Comparison of ENCODE assay signal across 12 cellular contexts in genomic region chr20:2140561-2140960, GRCh38. TPM values are rescaled to one million over a fixed set of nuclear protein-coding genes. Genes with fewer than 3 reads are reported as not detected.
DNase-seq lines count a peak whose midpoint lies in the region; ATAC-seq and TF ChIP-seq lines count a peak whose summit lies in the region.
"Had no signal": no experiment of that assay in that cellular context is flagged by ENCODE, and none has a peak within 500 bp of the region (broad histone marks: within the 10 kb centered on the region; RNA-seq: fewer than 3 reads in every experiment).

No MANE protein-coding gene starts in this region.

- no peak overlapping the region for H3K4me3 Mint-ChIP-seq in CD8-positive, alpha-beta memory T cell
- H3K4me3 Mint-ChIP-seq: activated T-cell treated with anti-CD3 and anti-CD28 coated beads, Interleukin-2, amount 50 U/mL, for 4 hours; endodermal cell had no signal

- ATAC-seq in left cardiac atrium (peak; percentile 85 to 93), sciatic nerve (peak; percentile 78), PC-3 (no peak)
- ATAC-seq: activated T-cell treated with anti-CD3 and anti-CD28 coated beads, Interleukin-2, amount 50 U/mL, for 4 hours had no signal

- H3K27ac ChIP-seq in PC-3 (ENCODE audit: low read length) (no peak overlapping the region), SK-N-SH (ENCODE audit: low read depth in 2 of 2, low read length in 1 of 2) (no peak overlapping the region; a peak in 1 of 4 replicates)
- no peak overlapping the region for H3K27ac ChIP-seq in CD8-positive, alpha-beta memory T cell (ENCODE audit: low read depth, low read length)

- H3K9me3 ChIP-seq in adipocyte (ENCODE audit: control insufficient read depth, low read length) (no peaks in the 10 kb centered on the region), PC-3 (ENCODE audit: low read length) (no peaks in the 10 kb centered on the region), SK-N-SH (no peaks in the 10 kb centered on the region)
- H3K9me3 ChIP-seq in CD8-positive, alpha-beta memory T cell (ENCODE audit: low read length), result no peaks in the 10 kb centered on the region

- TF ChIP-seq EP300 in SK-N-SH (IDR thresholded peaks at IDR 0.05; ENCODE audit: borderline replicate concordance in 1 of 2, low read depth in 1 of 2, low read length in 1 of 2), result no peak

- no peaks in the 10 kb centered on the region for H3K9me3 Mint-ChIP-seq in CD8-positive, alpha-beta memory T cell
- H3K9me3 Mint-ChIP-seq: activated T-cell treated with anti-CD3 and anti-CD28 coated beads, Interleukin-2, amount 50 U/mL, for 4 hours; endodermal cell had no signal

- H4K20me1 ChIP-seq in PC-3 (ENCODE audit: low read length), result no peaks in the 10 kb centered on the region
- peaks cover 31% of the 10 kb centered on the region for H4K20me1 ChIP-seq in SK-N-SH (ENCODE audit: insufficient read depth)

- TF ChIP-seq CTCF in PC-3 (conservative IDR thresholded peaks at IDR 0.05; ENCODE audit: low read depth, low read length), result no peak
- TF ChIP-seq CTCF in SK-N-SH (IDR thresholded peaks at IDR 0.05), result no peak

- peaks cover 45% of the 10 kb centered on the region for H3K4me1 ChIP-seq in adipocyte (ENCODE audit: control insufficient read depth, insufficient read depth, low read length)
- no peaks in the 10 kb centered on the region for H3K4me1 ChIP-seq in PC-3 (ENCODE audit: insufficient read depth, low read length)
- H3K4me1 ChIP-seq in CD8-positive, alpha-beta memory T cell (ENCODE audit: insufficient read depth, low read length), result no peaks in the 10 kb centered on the region
- peaks cover 10 to 29% of the 10 kb centered on the region in 2 experiments; a peak in 3 of 4 replicates for H3K4me1 ChIP-seq in SK-N-SH (ENCODE audit: control insufficient read depth in 1 of 2, insufficient read depth in 2 of 2, low read depth in 1 of 2, low read length in 1 of 2)

- peak overlapping the region; percentile 18 for H3K4me3 ChIP-seq in adipocyte (ENCODE audit: low read length)
- no peak overlapping the region for H3K4me3 ChIP-seq in PC-3 (ENCODE audit: low read length)
- no peak overlapping the region for H3K4me3 ChIP-seq in CD8-positive, alpha-beta memory T cell (ENCODE audit: low read length)
- no peak overlapping the region for H3K4me3 ChIP-seq in SK-N-SH (ENCODE audit: low read depth in 2 of 2, low read length in 1 of 2)

- peak overlapping the region; percentile 60 for H3K9ac ChIP-seq in adipocyte (ENCODE audit: low read length)
- no peak overlapping the region for H3K9ac ChIP-seq in PC-3 (ENCODE audit: low read length)
- H3K9ac ChIP-seq in SK-N-SH, result no peak overlapping the region

- H3K27me3 Mint-ChIP-seq in CD8-positive, alpha-beta memory T cell, result no peaks in the 10 kb centered on the region

- peak; percentile 57 for DNase-seq in AG08395 (ENCODE audit: low spot score)
- peak; percentile 37 for DNase-seq in adipocyte (ENCODE audit: low read depth)
- peak; percentile 84 for DNase-seq in left cardiac atrium
- peak; percentile 67 for DNase-seq in sciatic nerve (ENCODE audit: low spot score)
- DNase-seq in PC-3, result no peak
- DNase-seq in CD8-positive, alpha-beta memory T cell, result no peak
- no peak for DNase-seq in SK-N-SH
- no peak for DNase-seq in NCI-H146 (lab: John Stamatoyannopoulos, UW)
- DNase-seq: activated CD4-positive, CD25-positive, alpha-beta regulatory T cell treated with anti-CD3 and anti-CD28 coated beads, Interleukin-2, amount 50 U/mL, for 72 hours; activated T-cell treated with anti-CD3 and anti-CD28 coated beads, Interleukin-2, amount 50 U/mL, for 4 hours; endodermal cell; Kasumi-1 had no signal

- H2AFZ ChIP-seq in PC-3 (ENCODE audit: low read length) (no peak overlapping the region), SK-N-SH (ENCODE audit: low read depth) (no peak overlapping the region)

- peaks cover 19 to 36% (median 34%) of the 10 kb centered on the region in 3 donors for H3K4me1 Mint-ChIP-seq in CD8-positive, alpha-beta memory T cell

- no peak overlapping the region for H3K4me2 ChIP-seq in PC-3 (ENCODE audit: low read length)
- H3K4me2 ChIP-seq in SK-N-SH, result no peak overlapping the region

- CTCF ChIA-PET in PC-3 (lab: Charles Lee), result no interaction called here
- CTCF ChIA-PET in CD8-positive, alpha-beta memory T cell (lab: Charles Lee), result interaction anchor here (1.7 kb wide), 1 partner anchor 16 kb away, joined by 5 read pairs; no protein-coding TSS in a partner anchor
- CTCF ChIA-PET in SK-N-SH (lab: Yijun Ruan, JAX), result interaction anchor here (1.6 to 3.0 kb wide), 4 partner anchors 11 to 363 kb away, joined by 4 to 17 read pairs (median 5); no protein-coding TSS in a partner anchor

- BruUV-seq in PC-3 (replicated peaks; lab: Mats Ljungman, UMichigan), result no TSS peak

- H3K36me3 ChIP-seq in adipocyte (ENCODE audit: control insufficient read depth, insufficient read depth, low read length, severe bottlenecking) (peaks cover 15% of the 10 kb centered on the region), PC-3 (ENCODE audit: low read depth, low read length) (peaks cover 8% of the 10 kb centered on the region; the same call in 1 of the 2 replicates), SK-N-SH (replicated peaks in 1 of 2; ENCODE audit: control insufficient read depth in 1 of 2, insufficient read depth in 2 of 2, low read length in 1 of 2) (peaks cover 0 to 20% of the 10 kb centered on the region in 2 experiments)
- peaks cover 7% of the 10 kb centered on the region for H3K36me3 ChIP-seq in CD8-positive, alpha-beta memory T cell (ENCODE audit: insufficient read depth, low read length)

- H3K9me2 ChIP-seq in PC-3 (replicated peaks; ENCODE audit: low read length) (no peaks in the 10 kb centered on the region), SK-N-SH (no peaks in the 10 kb centered on the region)

- no CpG with 5 or more reads among the region's 1 CpG for WGBS in SK-N-SH (ENCODE audit: low lambda C conversion rate)

- H3K79me2 ChIP-seq in PC-3 (ENCODE audit: low read length) (peaks cover 39% of the 10 kb centered on the region), SK-N-SH (ENCODE audit: insufficient read depth) (peaks cover 70% of the 10 kb centered on the region)

- peaks cover 2 to 53% (median 10%) of the 10 kb centered on the region in 3 donors for H3K36me3 Mint-ChIP-seq in CD8-positive, alpha-beta memory T cell

- H3K27me3 ChIP-seq in adipocyte (replicated peaks; ENCODE audit: control insufficient read depth, insufficient read depth, low read length) (no peaks in the 10 kb centered on the region), PC-3 (ENCODE audit: low read length) (no peaks in the 10 kb centered on the region), SK-N-SH (ENCODE audit: insufficient read depth) (no peaks in the 10 kb centered on the region)
- no peaks in the 10 kb centered on the region for H3K27me3 ChIP-seq in CD8-positive, alpha-beta memory T cell (ENCODE audit: insufficient read depth, low read length, poor library complexity, severe bottlenecking)

- TF ChIP-seq RAD21 in SK-N-SH (IDR thresholded peaks at IDR 0.05; ENCODE audit: low read length), result no peak

- intact Hi-C loops in left cardiac atrium (cut with DNase I) (no loop called here), sciatic nerve (cut with DNase I) (no loop called here), PC-3 (cut with micrococcal nuclease) (no loop called here)

- no peaks in the 10 kb centered on the region for H3F3A ChIP-seq in PC-3 (ENCODE audit: low read length, unreplicated experiment)
- H3F3A ChIP-seq in SK-N-SH (replicated peaks; ENCODE audit: insufficient read depth), result peaks cover 6% of the 10 kb centered on the region

- POLR2A ChIA-PET in PC-3 (lab: Charles Lee; ENCODE audit: unreplicated experiment) (no interaction called here), SK-N-SH (lab: Yijun Ruan, JAX) (interaction anchor here (1.0 kb wide), 1 partner anchor 9 kb away, joined by 3 read pairs; no protein-coding TSS in a partner anchor)
- POLR2A ChIA-PET in CD8-positive, alpha-beta memory T cell (lab: Charles Lee), result no interaction called here

- H3K27ac Mint-ChIP-seq in CD8-positive, alpha-beta memory T cell, result peak overlapping the region in 1 of 8 donors; percentile 92
- H3K27ac Mint-ChIP-seq: endodermal cell had no signal

TF ChIP-seq in SK-N-SH, 30 proteins besides CTCF, POLR2A, EP300 and RAD21:
- TF ChIP-seq NFIC (IDR thresholded peaks at IDR 0.05; ENCODE audit: borderline replicate concordance) (no peak), TCF12 (IDR thresholded peaks at IDR 0.05) (no peak), GATA2 (CRISPR knock-in tag; IDR thresholded peaks at IDR 0.05) (no peak), RFX5 (IDR thresholded peaks at IDR 0.05; ENCODE audit: low read length) (no peak), TAF1 (IDR thresholded peaks at IDR 0.05; ENCODE audit: borderline replicate concordance, low read depth, low read length) (no peak), RXRA (IDR thresholded peaks at IDR 0.05; ENCODE audit: borderline replicate concordance, low read depth) (no peak), FOSL2 (IDR thresholded peaks at IDR 0.05; ENCODE audit: borderline replicate concordance, low read depth) (no peak), MEF2A (IDR thresholded peaks at IDR 0.05; ENCODE audit: borderline replicate concordance, low read depth) (no peak), RCOR1 (IDR thresholded peaks at IDR 0.05; ENCODE audit: low read length) (no peak)
- TF ChIP-seq, protein P1, sequence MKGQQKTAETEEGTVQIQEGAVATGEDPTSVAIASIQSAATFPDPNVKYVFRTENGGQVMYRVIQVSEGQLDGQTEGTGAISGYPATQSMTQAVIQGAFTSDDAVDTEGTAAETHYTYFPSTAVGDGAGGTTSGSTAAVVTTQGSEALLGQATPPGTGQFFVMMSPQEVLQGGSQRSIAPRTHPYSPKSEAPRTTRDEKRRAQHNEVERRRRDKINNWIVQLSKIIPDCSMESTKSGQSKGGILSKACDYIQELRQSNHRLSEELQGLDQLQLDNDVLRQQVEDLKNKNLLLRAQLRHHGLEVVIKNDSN (IDR thresholded peaks at IDR 0.05; ENCODE audit: borderline replicate concordance, low read depth), result no peak

RNA-seq across cellular contexts. Expression of gene STK35, which starts 38.9 kb away (rescaled TPM):
- total RNA-seq in left cardiac atrium (10 to 100 TPM; 13.2 to 19.3 TPM), sciatic nerve (10.2 TPM), PC-3 (2014; rRNA removed) (38.4 and 54.3 TPM in 2 replicates)
- 10 to 100 TPM; 21.1 to 21.4 TPM for total RNA-seq in CD8-positive, alpha-beta memory T cell
- 5.5 TPM for polyA plus RNA-seq in CD8-positive, alpha-beta memory T cell
- 6.7 and 7.5 TPM in 2 replicates for polyA plus RNA-seq in SK-N-SH (2012; rRNA removed)
- polyA plus RNA-seq in SK-N-SH (2012; cell fraction: cytosol; rRNA removed), result 3.9 and 5.2 TPM in 2 replicates
- 16.3 and 16.5 TPM in 2 replicates for polyA plus RNA-seq in SK-N-SH (2012; cell fraction: nucleus; rRNA removed)

Comparison
In these comparisons a context has a peak if more than half of its experiments do, and no peak if none do; other contexts are left out.
1. DNase-seq: peak in AG08395 (single experiment), adipocyte (single experiment), left cardiac atrium (single experiment) and sciatic nerve (single experiment); none in PC-3 (single experiment), CD8-positive, alpha-beta memory T cell (0 of 5), SK-N-SH (single experiment) and NCI-H146 (single experiment).